In the genomic region with DNA sequence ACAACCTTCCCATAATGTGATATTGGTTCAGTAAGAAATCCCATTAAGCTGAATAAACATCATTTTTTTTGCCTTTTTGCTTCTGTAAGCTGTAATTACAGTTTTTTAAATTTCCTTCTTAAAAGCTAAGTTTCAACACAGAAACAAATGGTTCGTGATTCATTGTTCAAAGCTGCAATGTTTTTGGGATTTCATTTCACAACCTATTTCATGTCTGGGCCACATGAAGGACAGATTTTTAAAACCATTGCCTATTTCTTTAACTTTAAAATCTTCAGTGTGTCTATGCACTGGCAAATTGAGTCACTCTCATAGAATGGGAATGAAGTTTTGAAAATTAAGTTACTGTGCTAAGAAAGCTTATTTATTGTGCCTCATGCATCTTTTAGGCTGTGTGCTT, we compare ENCODE assay signal across 24 cellular contexts.
"Had no signal": no experiment of that assay in that cellular context is flagged by ENCODE, and none has a peak within 500 bp of the region (broad histone marks: within the 10 kb centered on the region; RNA-seq: fewer than 3 reads in every experiment).

No MANE protein-coding gene starts in this region.

- H3K4me2 ChIP-seq: hepatocyte had no signal

- H3K4me3 ChIP-seq: hepatocyte, left ventricle myocardium inferior, lung, pancreas, prostate gland, spleen, suprapubic skin, thoracic aorta, tibial artery, upper lobe of right lung had no signal

- DNase-seq: islet precursor cell; left ventricle myocardium inferior; mesendoderm; naive B cell; natural killer cell; nephron progenitor cell; nucleus accumbens; pancreas; posterior cingulate gyrus; retina; right cardiac atrium; small intestine; spleen; stimulated activated CD4-positive, alpha-beta T cell treated with anti-CD3 and anti-CD28 coated beads, Interleukin-4, amount 100 ng/mL, for 24 hours; stimulated activated naive CD4-positive, alpha-beta T cell; tibial artery; upper lobe of right lung had no signal

- H3K36me3 ChIP-seq: left ventricle myocardium inferior, pancreas, prostate gland, spleen, suprapubic skin, thoracic aorta, tibial artery, upper lobe of right lung had no signal

- H2AFZ ChIP-seq: hepatocyte had no signal

- H3K9me3 ChIP-seq: left ventricle myocardium inferior, pancreas, prostate gland, spleen, suprapubic skin, thoracic aorta, tibial artery, upper lobe of right lung had no signal

- H3K79me2 ChIP-seq: hepatocyte had no signal

- ATAC-seq: natural killer cell; pancreas; right cardiac atrium; sciatic nerve; stimulated activated effector memory CD8-positive, alpha-beta T cell treated with anti-CD3 and anti-CD28 coated beads, Interleukin-12 subunit alpha, Interleukin-12 subunit beta, amount 100 ng/mL, for 72 hours; upper lobe of right lung had no signal

- H3K27ac ChIP-seq: hepatocyte, left ventricle myocardium inferior, pancreas, prostate gland, spleen, suprapubic skin, thoracic aorta, tibial artery, upper lobe of right lung had no signal

- H3K4me1 ChIP-seq: left ventricle myocardium inferior, pancreas, prostate gland, spleen, suprapubic skin, tibial artery, upper lobe of right lung had no signal

- H3K27me3 ChIP-seq: hepatocyte, spleen, suprapubic skin, tibial artery, upper lobe of right lung had no signal
